In the genomic region with DNA sequence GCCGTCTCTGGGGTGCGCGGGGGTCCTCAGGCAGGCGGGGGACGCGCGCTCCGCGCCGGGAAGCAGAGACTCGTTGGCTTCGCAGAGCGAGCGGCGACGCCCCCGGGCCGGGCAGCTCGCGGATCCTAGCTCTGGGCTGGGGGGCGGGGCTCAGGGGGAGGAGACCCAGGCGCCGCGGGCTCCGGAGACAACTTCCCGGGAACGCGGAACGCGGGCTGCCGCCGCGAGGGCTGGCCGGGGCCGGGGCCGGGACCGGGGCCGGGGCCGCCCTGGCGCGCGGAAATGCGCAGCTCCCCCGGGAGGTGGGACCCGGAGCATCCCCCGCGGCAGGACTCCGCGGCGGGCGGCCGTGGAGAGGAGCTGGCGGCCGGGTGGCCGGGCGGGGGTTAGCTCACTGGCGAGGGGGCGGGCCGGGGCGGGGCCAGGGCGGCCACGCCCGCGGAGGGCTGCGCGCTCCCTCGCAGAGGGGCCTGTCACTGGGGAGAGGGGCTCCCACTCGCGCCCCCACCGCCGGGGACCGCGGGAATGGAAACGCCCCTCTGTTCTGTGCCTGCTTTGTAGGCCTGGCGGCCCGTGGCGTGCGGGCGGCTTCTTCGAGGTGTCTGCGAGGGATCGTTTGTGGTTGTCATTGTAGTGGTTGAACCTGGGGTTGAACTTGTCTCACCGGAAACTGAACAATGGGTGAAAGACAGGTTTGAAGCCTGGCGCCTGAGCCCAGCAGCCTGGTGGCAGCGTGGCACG, we compare ENCODE assay signal across 8 cellular contexts. TPM values are rescaled to one million over a fixed set of nuclear protein-coding genes. Genes with fewer than 3 reads are reported as not detected.
DNase-seq lines count a peak whose midpoint lies in the region; ATAC-seq and TF ChIP-seq lines count a peak whose summit lies in the region.

Gene GAS7, minus strand, starts transcription at position 98 of the 741 bp plus-strand sequence.

- TF ChIP-seq CTCF in omental fat pad (IDR thresholded peaks at IDR 0.05): no peak

- DNase-seq in activated T-helper 1 cell treated with Interleukin-2 at 50 U/mL for 16 hours (ENCODE audit: low read depth) (peak; percentile 8), germinal center (ENCODE audit: low spot score) (peak; percentile 38), omental fat pad (ENCODE audit: low spot score) (no peak), H4 (ENCODE audit: low spot score) (no peak), NCI-H1436 treated with DMSO at 0.1 percent for 48 hours (lab: John Stamatoyannopoulos, UW) (no peak), erythroblast (lab: John Stamatoyannopoulos, UW) (no peak)

- no peak for TF ChIP-seq POLR2A in erythroblast (IDR thresholded peaks at IDR 0.05; ENCODE audit: low read length)

- ATAC-seq in GM18498 (IDR thresholded peaks at IDR 0.05; ENCODE audit: unreplicated experiment) (peak; percentile 75), HG03432 (IDR thresholded peaks at IDR 0.05; ENCODE audit: unreplicated experiment) (peak; percentile 80), omental fat pad (ENCODE audit: low FRiP score) (peak; percentile 78)

RNA-seq across cellular contexts. Expression of gene GAS7, which starts in this region (rescaled TPM):
- 100 to 1,000 TPM in 1 of 4 donors, 10 to 100 TPM in 3; 36.4 to 148 (median 52.7) TPM for total RNA-seq in omental fat pad
- 0.45 and 1.1 TPM in 2 replicates for total RNA-seq in H4 (2014; rRNA removed; shearing (Covaris generic))

Comparison
In these comparisons a context has a peak if more than half of its experiments do, and no peak if none do; other contexts are left out.
1. RNA of gene GAS7 (total RNA-seq): 36.4 to 148 TPM in omental fat pad; 0.45 to 1.1 TPM in H4; every median in the first group is over 10 times any median in the second.
2. DNase-seq: peak in activated T-helper 1 cell treated with Interleukin-2 at 50 U/mL for 16 hours (single experiment) and germinal center (single experiment); none in omental fat pad (single experiment), H4 (single experiment), NCI-H1436 treated with DMSO at 0.1 percent for 48 hours (single experiment) and erythroblast (0 of 2).
3. Peak in every context shown above with its lines, with median percentiles within 50 percentile points of each other: ATAC-seq.